In genomic region chr17:40301315-40301714, GRCh38 we compare ENCODE assay signal across 1 cellular context.
TF ChIP-seq lines count a peak whose summit lies in the region.

No MANE protein-coding gene starts in this region.

TF ChIP-seq in K562, 482 proteins besides CTCF, POLR2A, EP300 and RAD21:
- TF ChIP-seq MIER1 (IDR thresholded peaks at IDR 0.05; ENCODE audit: low read depth): no peak
- TF ChIP-seq KLF16 (IDR thresholded peaks at IDR 0.05): no peak
- TF ChIP-seq, protein P1, sequence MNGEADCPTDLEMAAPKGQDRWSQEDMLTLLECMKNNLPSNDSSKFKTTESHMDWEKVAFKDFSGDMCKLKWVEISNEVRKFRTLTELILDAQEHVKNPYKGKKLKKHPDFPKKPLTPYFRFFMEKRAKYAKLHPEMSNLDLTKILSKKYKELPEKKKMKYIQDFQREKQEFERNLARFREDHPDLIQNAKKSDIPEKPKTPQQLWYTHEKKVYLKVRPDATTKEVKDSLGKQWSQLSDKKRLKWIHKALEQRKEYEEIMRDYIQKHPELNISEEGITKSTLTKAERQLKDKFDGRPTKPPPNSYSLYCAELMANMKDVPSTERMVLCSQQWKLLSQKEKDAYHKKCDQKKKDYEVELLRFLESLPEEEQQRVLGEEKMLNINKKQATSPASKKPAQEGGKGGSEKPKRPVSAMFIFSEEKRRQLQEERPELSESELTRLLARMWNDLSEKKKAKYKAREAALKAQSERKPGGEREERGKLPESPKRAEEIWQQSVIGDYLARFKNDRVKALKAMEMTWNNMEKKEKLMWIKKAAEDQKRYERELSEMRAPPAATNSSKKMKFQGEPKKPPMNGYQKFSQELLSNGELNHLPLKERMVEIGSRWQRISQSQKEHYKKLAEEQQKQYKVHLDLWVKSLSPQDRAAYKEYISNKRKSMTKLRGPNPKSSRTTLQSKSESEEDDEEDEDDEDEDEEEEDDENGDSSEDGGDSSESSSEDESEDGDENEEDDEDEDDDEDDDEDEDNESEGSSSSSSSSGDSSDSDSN (IDR thresholded peaks at IDR 0.05; ENCODE audit: borderline replicate concordance in 1 of 2, low read depth in 2 of 2, low read length in 2 of 2): no peak
- TF ChIP-seq DDX20 (tag; IDR thresholded peaks at IDR 0.05; ENCODE audit: low read depth): no peak
- TF ChIP-seq BRD9 (IDR thresholded peaks at IDR 0.05; ENCODE audit: low read depth, partially characterized antibody): no peak
- no peak for TF ChIP-seq PURB (CRISPR knock-in tag; IDR thresholded peaks at IDR 0.05; ENCODE audit: low read depth)
- no peak for TF ChIP-seq EZH2 (IDR thresholded peaks at IDR 0.05; ENCODE audit: borderline replicate concordance, low read depth, low read length)
- no peak for TF ChIP-seq KHSRP (IDR thresholded peaks at IDR 0.05)
- no peak for TF ChIP-seq DNMT1 (IDR thresholded peaks at IDR 0.05)
- no peak for TF ChIP-seq ZBTB9 (CRISPR knock-in tag; IDR thresholded peaks at IDR 0.05)
- no peak for TF ChIP-seq ZBED1 (IDR thresholded peaks at IDR 0.05)
- TF ChIP-seq RFX1 (IDR thresholded peaks at IDR 0.05): no peak
- no peak for TF ChIP-seq EHMT2 (IDR thresholded peaks at IDR 0.05)
- TF ChIP-seq, protein P2, sequence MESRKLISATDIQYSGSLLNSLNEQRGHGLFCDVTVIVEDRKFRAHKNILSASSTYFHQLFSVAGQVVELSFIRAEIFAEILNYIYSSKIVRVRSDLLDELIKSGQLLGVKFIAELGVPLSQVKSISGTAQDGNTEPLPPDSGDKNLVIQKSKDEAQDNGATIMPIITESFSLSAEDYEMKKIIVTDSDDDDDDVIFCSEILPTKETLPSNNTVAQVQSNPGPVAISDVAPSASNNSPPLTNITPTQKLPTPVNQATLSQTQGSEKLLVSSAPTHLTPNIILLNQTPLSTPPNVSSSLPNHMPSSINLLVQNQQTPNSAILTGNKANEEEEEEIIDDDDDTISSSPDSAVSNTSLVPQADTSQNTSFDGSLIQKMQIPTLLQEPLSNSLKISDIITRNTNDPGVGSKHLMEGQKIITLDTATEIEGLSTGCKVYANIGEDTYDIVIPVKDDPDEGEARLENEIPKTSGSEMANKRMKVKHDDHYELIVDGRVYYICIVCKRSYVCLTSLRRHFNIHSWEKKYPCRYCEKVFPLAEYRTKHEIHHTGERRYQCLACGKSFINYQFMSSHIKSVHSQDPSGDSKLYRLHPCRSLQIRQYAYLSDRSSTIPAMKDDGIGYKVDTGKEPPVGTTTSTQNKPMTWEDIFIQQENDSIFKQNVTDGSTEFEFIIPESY (CRISPR knock-in tag; IDR thresholded peaks at IDR 0.05): peak; percentile 71
- TF ChIP-seq ZNF274 (IDR thresholded peaks at IDR 0.05; ENCODE audit: borderline replicate concordance, low read depth, low read length): no peak
- no peak for TF ChIP-seq FOXA3 (CRISPR knock-in tag; conservative IDR thresholded peaks at IDR 0.05 in 1 of 2, IDR thresholded peaks at IDR 0.05 in 1 of 2)
- TF ChIP-seq SMC3 (conservative IDR thresholded peaks at IDR 0.05; ENCODE audit: insufficient read depth, low read depth, low read length): 0 out of 2 replicates have a peak, but pooled peaks have one; percentile 8
